8 cellular contexts compared by ENCODE assay signal in genomic region chr16:4616047-4616811, GRCh38. TPM values are rescaled to one million over a fixed set of nuclear protein-coding genes. Genes with fewer than 3 reads are reported as not detected.
A peak's percentile ranks its signal among the peaks of the same experiment; 100 is the strongest.
DNase-seq lines count a peak whose midpoint lies in the region; ATAC-seq and TF ChIP-seq lines count a peak whose summit lies in the region.

No MANE protein-coding gene starts in this region.

- no peaks in the 10 kb centered on the region for H3K36me3 Mint-ChIP-seq in activated naive CD8-positive, alpha-beta T cell treated with anti-CD3 and anti-CD28 coated beads for 36 hours
- H3K36me3 Mint-ChIP-seq in osteocyte (ENCODE audit: unreplicated experiment), result no peaks in the 10 kb centered on the region

- H3K36me3 ChIP-seq in thyroid gland, result no peaks in the 10 kb centered on the region

- ATAC-seq in HG02610 (IDR thresholded peaks at IDR 0.05; ENCODE audit: unreplicated experiment) (peak; percentile 81), SK-N-SH treated with all-trans-retinoic acid at 6 μM for 48 hours (peak; percentile 85)

- intact Hi-C loops in head of caudate nucleus (cut with DNase I), result no loop called here
- intact Hi-C loops in thyroid gland (cut with DNase I), result loop anchor here (5.0 kb wide), 1 partner anchor 81 kb away; no protein-coding TSS in a partner anchor

- no peaks in the 10 kb centered on the region for H3K27me3 ChIP-seq in thyroid gland

- peak overlapping the region; percentile 0 to 94 (median 53) for H3K4me3 ChIP-seq in thyroid gland (replicated peaks in 1 of 3)

- H3K9me3 Mint-ChIP-seq in activated naive CD8-positive, alpha-beta T cell treated with anti-CD3 and anti-CD28 coated beads for 36 hours, result no peaks in the 10 kb centered on the region
- H3K9me3 Mint-ChIP-seq in osteocyte (ENCODE audit: unreplicated experiment), result no peaks in the 10 kb centered on the region

- H3K4me1 ChIP-seq in thyroid gland, result peaks cover 41 to 62% of the 10 kb centered on the region in 2 donors

- peak; percentile 58 for TF ChIP-seq POLR2A in GM10847 (IDR thresholded peaks at IDR 0.05; ENCODE audit: extremely low read depth, insufficient read length)
- TF ChIP-seq POLR2A in thyroid gland (IDR thresholded peaks at IDR 0.05), result peak; percentile 86 to 92

- peak; percentile 36 for TF ChIP-seq CTCF in osteocyte (IDR thresholded peaks at IDR 0.05)
- TF ChIP-seq CTCF in thyroid gland (IDR thresholded peaks at IDR 0.05), result peak in 3 of 6 experiments; percentile 26 to 28 (median 26)

- H3K9me3 ChIP-seq in thyroid gland, result no peaks in the 10 kb centered on the region

- peak overlapping the region; percentile 89 to 98 (median 97) for H3K27ac ChIP-seq in thyroid gland

- WGBS in thyroid gland, 2 donors, result 0 to 1% methylated on average over 23 to 46 of the region's 57 CpGs

- peak; percentile 99 for DNase-seq in NCI-H1092 (lab: John Stamatoyannopoulos, UW)
- peak; percentile 98 for DNase-seq in activated naive CD8-positive, alpha-beta T cell treated with anti-CD3 and anti-CD28 coated beads for 36 hours
- peak; percentile 97 to 100 (median 99) for DNase-seq in head of caudate nucleus
- peak; percentile 100 for DNase-seq in osteocyte (ENCODE audit: extremely low spot score, unreplicated experiment)
- peak; percentile 100 for DNase-seq in thyroid gland

- peak overlapping the region; percentile 92 for H3K4me3 Mint-ChIP-seq in activated naive CD8-positive, alpha-beta T cell treated with anti-CD3 and anti-CD28 coated beads for 36 hours
- H3K4me3 Mint-ChIP-seq in osteocyte (ENCODE audit: unreplicated experiment), result peak overlapping the region; percentile 96

- H3K27ac Mint-ChIP-seq in activated naive CD8-positive, alpha-beta T cell treated with anti-CD3 and anti-CD28 coated beads for 36 hours, result peak overlapping the region; percentile 96
- H3K27ac Mint-ChIP-seq in osteocyte (ENCODE audit: unreplicated experiment), result peak overlapping the region; percentile 100

- H3K4me1 Mint-ChIP-seq in activated naive CD8-positive, alpha-beta T cell treated with anti-CD3 and anti-CD28 coated beads for 36 hours, result peaks cover 28% of the 10 kb centered on the region
- peaks cover 38% of the 10 kb centered on the region for H3K4me1 Mint-ChIP-seq in osteocyte (ENCODE audit: unreplicated experiment)

- H3K27me3 Mint-ChIP-seq in activated naive CD8-positive, alpha-beta T cell treated with anti-CD3 and anti-CD28 coated beads for 36 hours, result no peaks in the 10 kb centered on the region
- H3K27me3 Mint-ChIP-seq in osteocyte (ENCODE audit: unreplicated experiment), result no peaks in the 10 kb centered on the region

TF ChIP-seq in SK-N-SH treated with all-trans-retinoic acid at 6 μM for 48 hours, 23 proteins besides CTCF, POLR2A, EP300 and RAD21:
- TF ChIP-seq ARNTL (CRISPR knock-in tag; IDR thresholded peaks at IDR 0.05; ENCODE audit: borderline replicate concordance, low read depth) (no peak), TSHZ2 (CRISPR knock-in tag; IDR thresholded peaks at IDR 0.05) (0 out of 2 replicates have a peak, but pooled peaks have one; percentile 13)

RNA-seq across cellular contexts. Expression of gene UBALD1, which starts 1.5 kb away (rescaled TPM):
- 10 to 100 TPM; 21.3 to 25.4 TPM for total RNA-seq in activated naive CD8-positive, alpha-beta T cell treated with anti-CD3 and anti-CD28 coated beads for 36 hours
- total RNA-seq in osteocyte (33.6 and 38.4 TPM in 2 replicates), thyroid gland (10 to 100 TPM in 3 of 4 donors, 1 to 10 TPM in 1; 9.3 to 21.4 (median 10.9) TPM)

RNA-seq across cellular contexts. Expression of gene MGRN1, which starts 8.4 kb away (rescaled TPM):
- total RNA-seq in activated naive CD8-positive, alpha-beta T cell treated with anti-CD3 and anti-CD28 coated beads for 36 hours, result 10 to 100 TPM; 63.7 to 64.3 TPM
- total RNA-seq in osteocyte, result 88.0 and 94.6 TPM in 2 replicates
- total RNA-seq in thyroid gland, result 10 to 100 TPM; 32.5 to 86.4 (median 57.6) TPM

Comparison
In these comparisons a context has a peak if more than half of its experiments do, and no peak if none do; other contexts are left out.
1. Peak in every context shown above with its lines: DNase-seq, ATAC-seq, H3K4me3 ChIP-seq and H3K27ac ChIP-seq.